1 cellular context compared by ENCODE assay signal in the genomic region with DNA sequence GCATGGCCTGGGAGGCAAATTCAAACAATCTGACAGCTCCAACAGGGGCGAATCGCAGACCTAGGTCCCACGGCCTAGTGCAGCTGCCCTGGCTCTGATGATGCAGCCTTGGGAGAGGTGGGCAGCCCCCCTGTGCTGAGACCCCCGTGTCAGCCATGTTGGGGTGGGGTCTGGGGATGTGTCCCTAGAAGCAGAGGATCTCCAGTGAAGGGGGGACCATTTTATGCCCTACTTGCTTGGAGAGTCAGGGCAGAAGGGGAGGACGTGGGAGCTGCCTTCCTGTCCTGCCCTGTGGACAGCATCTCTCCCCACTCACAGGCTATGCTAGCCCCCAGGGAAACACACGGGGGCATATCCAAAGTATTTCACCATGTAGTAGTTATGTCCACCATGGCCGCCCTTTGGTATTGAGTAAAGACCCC.
TF ChIP-seq lines count a peak whose summit lies in the region.

No MANE protein-coding gene starts in this region.

TF ChIP-seq in A549, 52 proteins besides CTCF, POLR2A, EP300 and RAD21:
- TF ChIP-seq BHLHE40 (IDR thresholded peaks at IDR 0.05; ENCODE audit: low read depth, low read length) = no peak
- no peak for TF ChIP-seq FOXS1 (CRISPR knock-in tag; IDR thresholded peaks at IDR 0.05)
- no peak for TF ChIP-seq HOXB13 (CRISPR knock-in tag; IDR thresholded peaks at IDR 0.05; ENCODE audit: low read depth)
- TF ChIP-seq, protein P1, sequence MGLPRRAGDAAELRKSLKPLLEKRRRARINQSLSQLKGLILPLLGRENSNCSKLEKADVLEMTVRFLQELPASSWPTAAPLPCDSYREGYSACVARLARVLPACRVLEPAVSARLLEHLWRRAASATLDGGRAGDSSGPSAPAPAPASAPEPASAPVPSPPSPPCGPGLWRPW (IDR thresholded peaks at IDR 0.05) = no peak
- TF ChIP-seq MAFK (IDR thresholded peaks at IDR 0.05; ENCODE audit: partially characterized antibody) = no peak
- TF ChIP-seq, protein P2, sequence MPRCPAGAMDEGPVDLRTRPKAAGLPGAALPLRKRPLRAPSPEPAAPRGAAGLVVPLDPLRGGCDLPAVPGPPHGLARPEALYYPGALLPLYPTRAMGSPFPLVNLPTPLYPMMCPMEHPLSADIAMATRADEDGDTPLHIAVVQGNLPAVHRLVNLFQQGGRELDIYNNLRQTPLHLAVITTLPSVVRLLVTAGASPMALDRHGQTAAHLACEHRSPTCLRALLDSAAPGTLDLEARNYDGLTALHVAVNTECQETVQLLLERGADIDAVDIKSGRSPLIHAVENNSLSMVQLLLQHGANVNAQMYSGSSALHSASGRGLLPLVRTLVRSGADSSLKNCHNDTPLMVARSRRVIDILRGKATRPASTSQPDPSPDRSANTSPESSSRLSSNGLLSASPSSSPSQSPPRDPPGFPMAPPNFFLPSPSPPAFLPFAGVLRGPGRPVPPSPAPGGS (IDR thresholded peaks at IDR 0.05) = no peak
- no peak for TF ChIP-seq CHD2 (IDR thresholded peaks at IDR 0.05; ENCODE audit: low read length, partially characterized antibody)
- no peak for TF ChIP-seq USF2 (IDR thresholded peaks at IDR 0.05)
- no peak for TF ChIP-seq MYC (IDR thresholded peaks at IDR 0.05; ENCODE audit: borderline replicate concordance, low read length)
- TF ChIP-seq ZFP36 (IDR thresholded peaks at IDR 0.05; ENCODE audit: borderline replicate concordance, partially characterized antibody) = no peak
- TF ChIP-seq RFX5 (IDR thresholded peaks at IDR 0.05) = no peak
- TF ChIP-seq POLR2AphosphoS2 (conservative IDR thresholded peaks at IDR 0.05; ENCODE audit: low read length) = no peak
